In genomic region chr3:63611382-63611781, GRCh38 we compare ENCODE assay signal across 15 cellular contexts. TPM values are rescaled to one million over a fixed set of nuclear protein-coding genes. Genes with fewer than 3 reads are reported as not detected.
DNase-seq lines count a peak whose midpoint lies in the region; ATAC-seq and TF ChIP-seq lines count a peak whose summit lies in the region.
"Had no signal": no experiment of that assay in that cellular context is flagged by ENCODE, and none has a peak within 500 bp of the region (broad histone marks: within the 10 kb centered on the region; RNA-seq: fewer than 3 reads in every experiment).

No MANE protein-coding gene starts in this region.

- ATAC-seq in SK-N-SH treated with all-trans-retinoic acid at 6 μM for 48 hours: no peak
- ATAC-seq: GM12878 had no signal

- no peak overlapping the region for H2AFZ ChIP-seq in SK-N-SH (ENCODE audit: low read depth)

- no peak overlapping the region for H3K4me3 ChIP-seq in SK-N-SH (ENCODE audit: low read depth in 2 of 2, low read length in 1 of 2)
- no peak overlapping the region for H3K4me3 ChIP-seq in fibroblast of mammary gland (ENCODE audit: control insufficient read depth, low read depth, low read length)
- H3K4me3 ChIP-seq: BLaER1 treated with 17β-estradiol and CSF1 and Interleukin-3, amounts not matched to agents 10 nM and 100 nM; GM12878 had no signal

- 84% methylated on average over 1 of the region's 1 CpG for WGBS in SK-N-SH (ENCODE audit: low lambda C conversion rate)

- H3K9me2 ChIP-seq in SK-N-SH: no peaks in the 10 kb centered on the region

- DNase-seq in SK-N-SH (no peak), fibroblast of mammary gland (ENCODE audit: low read depth) (peak; percentile 4), T-helper 9 cell (no peak)
- DNase-seq in activated CD4-positive, alpha-beta T cell treated with anti-CD3 and anti-CD28 coated beads for 4 hours: no peak
- DNase-seq in activated T-cell treated with anti-CD3 and anti-CD28 coated beads, Interleukin-2, amount 50 U/mL, for 1 hour: no peak
- DNase-seq: CD4-positive, CD25-positive, alpha-beta regulatory T cell; DMS53; GOT3; H9; IMR-90 had no signal

- H3K27me3 ChIP-seq in SK-N-SH (ENCODE audit: insufficient read depth): no peaks in the 10 kb centered on the region
- H3K27me3 ChIP-seq: BLaER1 treated with 17β-estradiol and CSF1 and Interleukin-3, amounts not matched to agents 10 nM and 100 nM had no signal

- H3K79me2 ChIP-seq in SK-N-SH (ENCODE audit: insufficient read depth): no peaks in the 10 kb centered on the region

- no peaks in the 10 kb centered on the region for H3K9me3 ChIP-seq in SK-N-SH
- H3K9me3 ChIP-seq: BLaER1 treated with 17β-estradiol and CSF1 and Interleukin-3, amounts not matched to agents 10 nM and 100 nM had no signal

- no peak overlapping the region for H3K4me2 ChIP-seq in SK-N-SH
- H3K4me2 ChIP-seq: BLaER1 treated with 17β-estradiol and CSF1 and Interleukin-3, amounts not matched to agents 10 nM and 100 nM had no signal

- TF ChIP-seq RAD21 in SK-N-SH (IDR thresholded peaks at IDR 0.05; ENCODE audit: low read length) (no peak), Ishikawa (IDR thresholded peaks at IDR 0.05; ENCODE audit: low read depth) (no peak)

- no peak overlapping the region for H3K9ac ChIP-seq in SK-N-SH
- H3K9ac ChIP-seq: BLaER1 treated with 17β-estradiol and CSF1 and Interleukin-3, amounts not matched to agents 10 nM and 100 nM had no signal

- CTCF ChIA-PET in SK-N-SH (lab: Yijun Ruan, JAX): interaction anchor here (1.5 kb wide), 1 partner anchor 11 kb away, joined by 3 read pairs; no protein-coding TSS in a partner anchor

- no peak overlapping the region for H3K27ac ChIP-seq in SK-N-SH (ENCODE audit: low read depth in 2 of 2, low read length in 1 of 2)
- H3K27ac ChIP-seq: 22Rv1; BLaER1 treated with 17β-estradiol and CSF1 and Interleukin-3, amounts not matched to agents 10 nM and 100 nM had no signal

- 0 out of 4 replicates have a peak, but pooled peaks cover 0 to 4% of the 10 kb centered on the region in 2 experiments for H3K4me1 ChIP-seq in SK-N-SH (ENCODE audit: control insufficient read depth in 1 of 2, insufficient read depth in 2 of 2, low read depth in 1 of 2, low read length in 1 of 2)
- H3K4me1 ChIP-seq: BLaER1 treated with 17β-estradiol and CSF1 and Interleukin-3, amounts not matched to agents 10 nM and 100 nM had no signal

- no peak for TF ChIP-seq CTCF in SK-N-SH (IDR thresholded peaks at IDR 0.05)
- TF ChIP-seq CTCF in fibroblast of mammary gland (conservative IDR thresholded peaks at IDR 0.05; ENCODE audit: control insufficient read depth, insufficient read depth, low read depth, low read length): no peak

- H3F3A ChIP-seq in SK-N-SH (replicated peaks; ENCODE audit: insufficient read depth): no peaks in the 10 kb centered on the region

- no peaks in the 10 kb centered on the region for H4K20me1 ChIP-seq in SK-N-SH (ENCODE audit: insufficient read depth)
- H4K20me1 ChIP-seq: BLaER1 treated with 17β-estradiol and CSF1 and Interleukin-3, amounts not matched to agents 10 nM and 100 nM had no signal

- POLR2A ChIA-PET in SK-N-SH (lab: Yijun Ruan, JAX): no interaction called here

- no peaks in the 10 kb centered on the region for H3K36me3 ChIP-seq in SK-N-SH (replicated peaks in 1 of 2; ENCODE audit: control insufficient read depth in 1 of 2, insufficient read depth in 2 of 2, low read length in 1 of 2)
- H3K36me3 ChIP-seq: BLaER1 treated with 17β-estradiol and CSF1 and Interleukin-3, amounts not matched to agents 10 nM and 100 nM had no signal

- TF ChIP-seq EP300 in SK-N-SH (IDR thresholded peaks at IDR 0.05; ENCODE audit: borderline replicate concordance in 1 of 2, low read depth in 1 of 2, low read length in 1 of 2) (no peak), Ishikawa (IDR thresholded peaks at IDR 0.05; ENCODE audit: borderline replicate concordance) (no peak)

TF ChIP-seq in SK-N-SH, 30 proteins besides CTCF, POLR2A, EP300 and RAD21 (continues in another document):
- TF ChIP-seq, protein P1, sequence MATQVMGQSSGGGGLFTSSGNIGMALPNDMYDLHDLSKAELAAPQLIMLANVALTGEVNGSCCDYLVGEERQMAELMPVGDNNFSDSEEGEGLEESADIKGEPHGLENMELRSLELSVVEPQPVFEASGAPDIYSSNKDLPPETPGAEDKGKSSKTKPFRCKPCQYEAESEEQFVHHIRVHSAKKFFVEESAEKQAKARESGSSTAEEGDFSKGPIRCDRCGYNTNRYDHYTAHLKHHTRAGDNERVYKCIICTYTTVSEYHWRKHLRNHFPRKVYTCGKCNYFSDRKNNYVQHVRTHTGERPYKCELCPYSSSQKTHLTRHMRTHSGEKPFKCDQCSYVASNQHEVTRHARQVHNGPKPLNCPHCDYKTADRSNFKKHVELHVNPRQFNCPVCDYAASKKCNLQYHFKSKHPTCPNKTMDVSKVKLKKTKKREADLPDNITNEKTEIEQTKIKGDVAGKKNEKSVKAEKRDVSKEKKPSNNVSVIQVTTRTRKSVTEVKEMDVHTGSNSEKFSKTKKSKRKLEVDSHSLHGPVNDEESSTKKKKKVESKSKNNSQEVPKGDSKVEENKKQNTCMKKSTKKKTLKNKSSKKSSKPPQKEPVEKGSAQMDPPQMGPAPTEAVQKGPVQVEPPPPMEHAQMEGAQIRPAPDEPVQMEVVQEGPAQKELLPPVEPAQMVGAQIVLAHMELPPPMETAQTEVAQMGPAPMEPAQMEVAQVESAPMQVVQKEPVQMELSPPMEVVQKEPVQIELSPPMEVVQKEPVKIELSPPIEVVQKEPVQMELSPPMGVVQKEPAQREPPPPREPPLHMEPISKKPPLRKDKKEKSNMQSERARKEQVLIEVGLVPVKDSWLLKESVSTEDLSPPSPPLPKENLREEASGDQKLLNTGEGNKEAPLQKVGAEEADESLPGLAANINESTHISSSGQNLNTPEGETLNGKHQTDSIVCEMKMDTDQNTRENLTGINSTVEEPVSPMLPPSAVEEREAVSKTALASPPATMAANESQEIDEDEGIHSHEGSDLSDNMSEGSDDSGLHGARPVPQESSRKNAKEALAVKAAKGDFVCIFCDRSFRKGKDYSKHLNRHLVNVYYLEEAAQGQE (IDR thresholded peaks at IDR 0.05; ENCODE audit: low read depth, low read length): peak; percentile 88
- TF ChIP-seq GATA2 (CRISPR knock-in tag; IDR thresholded peaks at IDR 0.05) (no peak), RFX5 (IDR thresholded peaks at IDR 0.05; ENCODE audit: low read length) (no peak)

TF ChIP-seq in SK-N-SH treated with all-trans-retinoic acid at 6 μM for 48 hours, 23 proteins besides CTCF, POLR2A, EP300 and RAD21:
- no peak for TF ChIP-seq GLIS3 (CRISPR knock-in tag; IDR thresholded peaks at IDR 0.05)

TF ChIP-seq in Ishikawa, 13 proteins besides CTCF, POLR2A, EP300 and RAD21:
- TF ChIP-seq, protein P1 (IDR thresholded peaks at IDR 0.05; ENCODE audit: low read depth): peak; percentile 20; the same call in 1 of the 2 replicates
- no peak for TF ChIP-seq ZBTB7A (IDR thresholded peaks at IDR 0.05; ENCODE audit: low read depth)

RNA-seq across cellular contexts. Expression of gene SNTN, which starts 41.1 kb away (rescaled TPM):
- not detected in 2 replicates for polyA plus RNA-seq in SK-N-SH (2012; rRNA removed)
- polyA plus RNA-seq in SK-N-SH (2012; cell fraction: cytosol; rRNA removed): not detected in 2 replicates
- polyA plus RNA-seq in SK-N-SH (2012; cell fraction: nucleus; rRNA removed): not detected in 2 replicates
- polyA plus RNA-seq: CD4-positive, CD25-positive, alpha-beta regulatory T cell; GM12878; IMR-90 had no signal
